In genomic region chr13:49559006-49559405, GRCh38 we compare ENCODE assay signal across 1 cellular context.
TF ChIP-seq lines count a peak whose summit lies in the region.

No MANE protein-coding gene starts in this region.

TF ChIP-seq in HCT116, 20 proteins besides CTCF, POLR2A, EP300 and RAD21 (continued from another document):
- TF ChIP-seq, protein P1, sequence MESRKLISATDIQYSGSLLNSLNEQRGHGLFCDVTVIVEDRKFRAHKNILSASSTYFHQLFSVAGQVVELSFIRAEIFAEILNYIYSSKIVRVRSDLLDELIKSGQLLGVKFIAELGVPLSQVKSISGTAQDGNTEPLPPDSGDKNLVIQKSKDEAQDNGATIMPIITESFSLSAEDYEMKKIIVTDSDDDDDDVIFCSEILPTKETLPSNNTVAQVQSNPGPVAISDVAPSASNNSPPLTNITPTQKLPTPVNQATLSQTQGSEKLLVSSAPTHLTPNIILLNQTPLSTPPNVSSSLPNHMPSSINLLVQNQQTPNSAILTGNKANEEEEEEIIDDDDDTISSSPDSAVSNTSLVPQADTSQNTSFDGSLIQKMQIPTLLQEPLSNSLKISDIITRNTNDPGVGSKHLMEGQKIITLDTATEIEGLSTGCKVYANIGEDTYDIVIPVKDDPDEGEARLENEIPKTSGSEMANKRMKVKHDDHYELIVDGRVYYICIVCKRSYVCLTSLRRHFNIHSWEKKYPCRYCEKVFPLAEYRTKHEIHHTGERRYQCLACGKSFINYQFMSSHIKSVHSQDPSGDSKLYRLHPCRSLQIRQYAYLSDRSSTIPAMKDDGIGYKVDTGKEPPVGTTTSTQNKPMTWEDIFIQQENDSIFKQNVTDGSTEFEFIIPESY (IDR thresholded peaks at IDR 0.05; ENCODE audit: extremely low read depth, insufficient replicate concordance, low read length): no peak
- TF ChIP-seq EZH2 (IDR thresholded peaks at IDR 0.05) (no peak), ZNF274 (IDR thresholded peaks at IDR 0.05; ENCODE audit: low read depth, low read length) (no peak), SIN3A (IDR thresholded peaks at IDR 0.05; ENCODE audit: low read depth) (no peak), SRF (IDR thresholded peaks at IDR 0.05; ENCODE audit: low read depth) (no peak), ATF3 (IDR thresholded peaks at IDR 0.05) (no peak), CBX3 (IDR thresholded peaks at IDR 0.05; ENCODE audit: low read depth) (no peak), POLR2AphosphoS5 (IDR thresholded peaks at IDR 0.05; ENCODE audit: low read depth, low read length) (no peak), MAX (IDR thresholded peaks at IDR 0.05) (no peak), ZFX (IDR thresholded peaks at IDR 0.05) (no peak), JUND (IDR thresholded peaks at IDR 0.05) (no peak)
